Comparison of ENCODE assay signal across 6 cellular contexts in the genomic region with DNA sequence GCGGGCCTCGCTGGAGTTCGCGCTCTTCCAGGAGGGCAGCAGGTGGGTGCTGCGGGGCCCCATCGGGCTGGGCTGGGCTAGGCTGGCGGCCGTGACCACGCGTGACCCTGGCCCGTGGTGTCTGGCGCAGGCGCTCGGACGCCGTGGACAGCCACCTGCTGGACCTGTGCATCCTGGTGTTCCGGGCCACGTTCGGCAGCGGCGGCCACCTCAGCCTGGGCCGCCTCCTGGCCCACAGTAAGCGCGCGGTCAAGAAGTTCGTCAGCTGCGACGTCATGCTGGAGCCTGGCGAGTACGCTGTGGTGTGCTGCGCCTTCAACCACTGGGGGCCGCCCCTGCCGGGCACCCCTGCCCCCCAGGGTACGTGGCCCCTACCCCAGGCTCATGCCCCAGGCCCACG. TPM values are rescaled to one million over a fixed set of nuclear protein-coding genes. Genes with fewer than 3 reads are reported as not detected.
"Had no signal": no experiment of that assay in that cellular context is flagged by ENCODE, and none has a peak within 500 bp of the region (broad histone marks: within the 10 kb centered on the region; RNA-seq: fewer than 3 reads in every experiment).

No MANE protein-coding gene starts in this region.

- ATAC-seq: GM23338 had no signal

- H3K4me3 ChIP-seq: GM23338 had no signal

- H2AFZ ChIP-seq: GM23338 had no signal

- DNase-seq: H9, HCEC 1CT, HFFc6, KG1 had no signal

- H3K4me2 ChIP-seq: GM23338 had no signal

RNA-seq across cellular contexts. Expression of gene PRR35, which starts 8.0 kb away (rescaled TPM):
- polyA plus RNA-seq: IgD-negative memory B cell had no signal
